In genomic region chr10:104323721-104324686, GRCh38 we compare ENCODE assay signal across 8 cellular contexts. TPM values are rescaled to one million over a fixed set of nuclear protein-coding genes. Genes with fewer than 3 reads are reported as not detected.
DNase-seq lines count a peak whose midpoint lies in the region; ATAC-seq and TF ChIP-seq lines count a peak whose summit lies in the region.

No MANE protein-coding gene starts in this region.

- in situ Hi-C loops in mammary epithelial cell (cut with MboI; ENCODE audit: low sequenced_read_pairs in 2 of 2) = no loop called here

- H3K4me2 ChIP-seq in mammary epithelial cell (ENCODE audit: insufficient read depth, low read depth, low read length) = no peak overlapping the region

- peaks cover 5% of the 10 kb centered on the region for H3K36me3 ChIP-seq in mammary epithelial cell (ENCODE audit: insufficient read depth, low read length)
- H3K36me3 ChIP-seq in naive thymus-derived CD4-positive, alpha-beta T cell (ENCODE audit: control insufficient read depth in 2 of 3, insufficient read depth in 3 of 3, low read length in 3 of 3) = no peaks in the 10 kb centered on the region
- H3K36me3 ChIP-seq in Caco-2 (ENCODE audit: control insufficient read depth, insufficient read depth, low read length) = no peaks in the 10 kb centered on the region

- peaks cover 85% of the 10 kb centered on the region for H3K79me2 ChIP-seq in mammary epithelial cell (ENCODE audit: insufficient read depth, low read length)

- TF ChIP-seq CTCF in mammary epithelial cell (conservative IDR thresholded peaks at IDR 0.05 in 1 of 2, IDR thresholded peaks at IDR 0.05 in 1 of 2; ENCODE audit: extremely low read depth in 1 of 2, insufficient read depth in 1 of 2, low read depth in 1 of 2, low read length in 2 of 2) = no peak
- no peak for TF ChIP-seq CTCF in Caco-2 (IDR thresholded peaks at IDR 0.05; ENCODE audit: insufficient read depth in 1 of 2, low read depth in 1 of 2, low read length in 1 of 2, severe bottlenecking in 1 of 2, unreplicated experiment in 1 of 2)

- H3K4me1 Mint-ChIP-seq in naive thymus-derived CD4-positive, alpha-beta T cell = peaks cover 85 to 100% (median 99%) of the 10 kb centered on the region in 7 donors
- no peaks in the 10 kb centered on the region for H3K4me1 Mint-ChIP-seq in Caco-2 (ENCODE audit: low read depth, unreplicated experiment)

- H3K27ac ChIP-seq in mammary epithelial cell (ENCODE audit: insufficient read depth, low read depth, low read length) = peak overlapping the region; percentile 97
- peak overlapping the region; percentile 59 for H3K27ac ChIP-seq in naive thymus-derived CD4-positive, alpha-beta T cell (ENCODE audit: low read depth, low read length)

- CTCF ChIA-PET in mammary epithelial cell (lab: Charles Lee; ENCODE audit: low non-redundant PET) = no interaction called here
- CTCF ChIA-PET in naive thymus-derived CD4-positive, alpha-beta T cell (lab: Charles Lee) = interaction anchor here (1.0 to 5.0 kb wide), 3 partner anchors 12 to 18 kb away, joined by 3 to 49 read pairs (median 4); no protein-coding TSS in a partner anchor
- CTCF ChIA-PET in Caco-2 (lab: Charles Lee) = no interaction called here

- dilution Hi-C loops in mammary epithelial cell (cut with HindIII; ENCODE audit: low sequenced_read_pairs) = no loop called here

- H3K9me3 Mint-ChIP-seq in naive thymus-derived CD4-positive, alpha-beta T cell = peaks cover 0 to 4% (median 0%) of the 10 kb centered on the region in 11 donors
- no peaks in the 10 kb centered on the region for H3K9me3 Mint-ChIP-seq in Caco-2 (ENCODE audit: unreplicated experiment)

- H2AFZ ChIP-seq in mammary epithelial cell (ENCODE audit: low read depth, low read length) = no peak overlapping the region

- 100% methylated on average over 10 of the region's 13 CpGs for WGBS in mammary epithelial cell (ENCODE audit: low coverage, missing lambda C conversion rate)

- ATAC-seq in naive thymus-derived CD4-positive, alpha-beta T cell = peak; percentile 44
- ATAC-seq in HG03175 (IDR thresholded peaks at IDR 0.05; ENCODE audit: unreplicated experiment) = no peak

- DNase-seq in CMK (ENCODE audit: low read depth) = peak; percentile 69
- DNase-seq in NOMO-1 treated with dmso at 0.1 percent for 144 hours (lab: John Stamatoyannopoulos, UW; ENCODE audit: unreplicated experiment) = peak; percentile 88
- no peak for DNase-seq in mammary epithelial cell
- no peak for DNase-seq in naive thymus-derived CD4-positive, alpha-beta T cell
- DNase-seq in amniotic stem cell (lab: John Stamatoyannopoulos, UW) = no peak
- no peak for DNase-seq in activated CD4-positive, CD25-positive, alpha-beta regulatory T cell (lab: John Stamatoyannopoulos, UW)
- no peak for DNase-seq in Caco-2

- H3K27me3 ChIP-seq in mammary epithelial cell (ENCODE audit: insufficient read depth, low read length) (no peaks in the 10 kb centered on the region), Caco-2 (replicated peaks; ENCODE audit: control insufficient read depth, insufficient read depth, low read length) (no peaks in the 10 kb centered on the region)
- no peaks in the 10 kb centered on the region for H3K27me3 ChIP-seq in naive thymus-derived CD4-positive, alpha-beta T cell (ENCODE audit: control insufficient read depth in 2 of 2, insufficient read depth in 2 of 2, low read length in 2 of 2)

- no peak overlapping the region for H3K9ac ChIP-seq in mammary epithelial cell (ENCODE audit: insufficient read depth, low read length)

- H4K20me1 ChIP-seq in mammary epithelial cell (ENCODE audit: insufficient read depth, low read length) = no peaks in the 10 kb centered on the region

- BruUV-seq in mammary epithelial cell (replicated peaks; lab: Mats Ljungman, UMichigan) = no TSS peak
- BruUV-seq in Caco-2 (replicated peaks; lab: Mats Ljungman, UMichigan) = no TSS peak

- H3K4me3 Mint-ChIP-seq in naive thymus-derived CD4-positive, alpha-beta T cell = peak overlapping the region; percentile 58 to 93 (median 80)
- H3K4me3 Mint-ChIP-seq in Caco-2 (ENCODE audit: unreplicated experiment) = no peak overlapping the region

- H3K9me3 ChIP-seq in mammary epithelial cell (replicated peaks; ENCODE audit: insufficient read depth, low read length) = no peaks in the 10 kb centered on the region
- H3K9me3 ChIP-seq in naive thymus-derived CD4-positive, alpha-beta T cell (ENCODE audit: control insufficient read depth in 2 of 3, low read length in 3 of 3) = no peaks in the 10 kb centered on the region
- no peaks in the 10 kb centered on the region for H3K9me3 ChIP-seq in Caco-2

- intact Hi-C loops in mammary epithelial cell (cut with micrococcal nuclease) (loop anchor here (2.0 kb wide), 2 partner anchors 15 to 19 kb away; partner anchors contain the start of gene ITPRIP), Caco-2 (cut with micrococcal nuclease; ENCODE audit: unreplicated experiment) (no loop called here)
- intact Hi-C loops in naive thymus-derived CD4-positive, alpha-beta T cell (cut with micrococcal nuclease) = loop anchor here in 1 of 2 donors (2.0 kb wide), 1 partner anchor 13 kb away; no protein-coding TSS in a partner anchor

- H3K4me1 ChIP-seq in mammary epithelial cell (ENCODE audit: insufficient read depth, low read length) (peaks cover 82% of the 10 kb centered on the region), Caco-2 (no peaks in the 10 kb centered on the region)
- H3K4me1 ChIP-seq in naive thymus-derived CD4-positive, alpha-beta T cell (ENCODE audit: control insufficient read depth in 2 of 2, insufficient read depth in 2 of 2, low read length in 2 of 2) = peaks cover 70 to 98% of the 10 kb centered on the region in 2 donors

- H3K4me3 ChIP-seq in mammary epithelial cell (replicated peaks in 1 of 3; ENCODE audit: insufficient read depth in 1 of 3, low read depth in 2 of 3, low read length in 3 of 3) = no peak overlapping the region
- no peak overlapping the region for H3K4me3 ChIP-seq in naive thymus-derived CD4-positive, alpha-beta T cell (ENCODE audit: low read length)
- H3K4me3 ChIP-seq in Caco-2 (ENCODE audit: low read depth, low read length) = no peak overlapping the region

- H3K27ac Mint-ChIP-seq in naive thymus-derived CD4-positive, alpha-beta T cell = peak overlapping the region; percentile 71 to 96 (median 91)
- no peak overlapping the region for H3K27ac Mint-ChIP-seq in Caco-2 (ENCODE audit: unreplicated experiment)

- peaks cover 0 to 17% (median 4%) of the 10 kb centered on the region in 5 donors for H3K36me3 Mint-ChIP-seq in naive thymus-derived CD4-positive, alpha-beta T cell
- no peaks in the 10 kb centered on the region for H3K36me3 Mint-ChIP-seq in Caco-2 (ENCODE audit: insufficient read depth, unreplicated experiment)

- POLR2A ChIA-PET in naive thymus-derived CD4-positive, alpha-beta T cell (lab: Charles Lee) = interaction anchor here (0.8 to 4.3 kb wide), 4 partner anchors 12 to 17 kb away, joined by 4 to 38 read pairs (median 7); partner anchors contain the start of gene ITPRIP
- POLR2A ChIA-PET in Caco-2 (lab: Charles Lee) = no interaction called here

- H3K27me3 Mint-ChIP-seq in naive thymus-derived CD4-positive, alpha-beta T cell = no peaks in the 10 kb centered on the region
- H3K27me3 Mint-ChIP-seq in Caco-2 (ENCODE audit: insufficient read depth, unreplicated experiment) = no peaks in the 10 kb centered on the region

RNA-seq across cellular contexts. Expression of gene ITPRIP, which starts 14.3 kb away (rescaled TPM):
- total RNA-seq in mammary epithelial cell (10 to 100 TPM; 21.5 to 37.2 TPM), Caco-2 (2022) (3.1 and 3.4 TPM in 2 replicates)
- 14.4 TPM for polyA plus RNA-seq in mammary epithelial cell
- 24.0 TPM for polyA minus RNA-seq in mammary epithelial cell
- 100 to 1,000 TPM in 1 of 5 experiments, 10 to 100 TPM in 4; 20.0 to 129 (median 27.8) TPM for total RNA-seq in naive thymus-derived CD4-positive, alpha-beta T cell
- 10 to 100 TPM; 17.8 to 18.0 TPM for polyA plus RNA-seq in naive thymus-derived CD4-positive, alpha-beta T cell

RNA-seq across cellular contexts. Expression of gene CFAP58, which starts 29.6 kb away (rescaled TPM):
- total RNA-seq in mammary epithelial cell (1 to 10 TPM in 1 of 2 donors, under 1 TPM in 1; 0.17 to 1.0 TPM), Caco-2 (2022) (not detected in 2 replicates)
- polyA plus RNA-seq in mammary epithelial cell = 0.23 TPM
- not detected for polyA minus RNA-seq in mammary epithelial cell
- under 1 TPM in 1 of 5 experiments, not detected in 4; 0.17 TPM for total RNA-seq in naive thymus-derived CD4-positive, alpha-beta T cell
- polyA plus RNA-seq in naive thymus-derived CD4-positive, alpha-beta T cell = not detected

RNA-seq across cellular contexts. Expression of gene GSTO2, which starts 55.0 kb away (rescaled TPM):
- total RNA-seq in mammary epithelial cell (10 to 100 TPM; 16.2 to 26.8 TPM), Caco-2 (2022) (1.1 and 1.4 TPM in 2 replicates)
- 43.3 TPM for polyA plus RNA-seq in mammary epithelial cell
- polyA minus RNA-seq in mammary epithelial cell = 56.6 TPM
- total RNA-seq in naive thymus-derived CD4-positive, alpha-beta T cell = 1 to 10 TPM; 1.1 to 2.5 (median 1.4) TPM
- 1 to 10 TPM; 1.0 to 1.3 TPM for polyA plus RNA-seq in naive thymus-derived CD4-positive, alpha-beta T cell

Comparison
In these comparisons a context has a peak if more than half of its experiments do, and no peak if none do; other contexts are left out.
1. DNase-seq: peak in CMK (single experiment) and NOMO-1 treated with dmso at 0.1 percent for 144 hours (single experiment); none in mammary epithelial cell (single experiment), naive thymus-derived CD4-positive, alpha-beta T cell (0 of 9), amniotic stem cell (single experiment), activated CD4-positive, CD25-positive, alpha-beta regulatory T cell (0 of 4) and Caco-2 (0 of 2).